Comparison of ENCODE assay signal across 11 cellular contexts in genomic region chr12:69068431-69068830, GRCh38.
DNase-seq lines count a peak whose midpoint lies in the region; ATAC-seq and TF ChIP-seq lines count a peak whose summit lies in the region.
"Had no signal": no experiment of that assay in that cellular context is flagged by ENCODE, and none has a peak within 500 bp of the region (broad histone marks: within the 10 kb centered on the region; RNA-seq: fewer than 3 reads in every experiment).

No MANE protein-coding gene starts in this region.

- no peak overlapping the region for H3K4me3 ChIP-seq in fibroblast of mammary gland (ENCODE audit: control insufficient read depth, low read depth, low read length)
- H3K4me3 ChIP-seq: Peyer's patch had no signal

- H3K9me3 Mint-ChIP-seq in activated T-cell treated with anti-CD3 and anti-CD28 coated beads, Interleukin-2, amount 50 U/mL, for 4 hours = no peaks in the 10 kb centered on the region

- peaks cover 18% of the 10 kb centered on the region for H3K4me1 Mint-ChIP-seq in activated T-cell treated with anti-CD3 and anti-CD28 coated beads, Interleukin-2, amount 50 U/mL, for 4 hours (ENCODE audit: low read depth)

- H3K36me3 Mint-ChIP-seq in activated T-cell treated with anti-CD3 and anti-CD28 coated beads, Interleukin-2, amount 50 U/mL, for 4 hours (ENCODE audit: insufficient read depth) = no peaks in the 10 kb centered on the region

- H3K27me3 Mint-ChIP-seq in activated T-cell treated with anti-CD3 and anti-CD28 coated beads, Interleukin-2, amount 50 U/mL, for 4 hours (ENCODE audit: low read depth) = peaks cover 7% of the 10 kb centered on the region

- ATAC-seq in activated T-cell treated with anti-CD3 and anti-CD28 coated beads, Interleukin-2, amount 50 U/mL, for 4 hours = peak; percentile 41 to 62
- peak; percentile 78 for ATAC-seq in stimulated activated naive CD8-positive, alpha-beta T cell treated with anti-CD3 and anti-CD28 coated beads, Interleukin-15, Interleukin-2, amounts not matched to agents 100 U/mL and 50 U/mL, for 24 hours
- ATAC-seq in HG02870 (IDR thresholded peaks at IDR 0.05; ENCODE audit: unreplicated experiment) = no peak

- DNase-seq in activated T-cell treated with anti-CD3 and anti-CD28 coated beads, Interleukin-2, amount 50 U/mL, for 4 hours = no peak
- DNase-seq in activated T-cell treated with anti-CD3 and anti-CD28 coated beads for 4 hours (no peak), OCI-M1 (lab: John Stamatoyannopoulos, UW) (peak; percentile 26), fibroblast of mammary gland (ENCODE audit: low read depth) (peak; percentile 78), retina (no peak), NCI-H446 treated with DMSO at 0.1 percent for 48 hours (lab: John Stamatoyannopoulos, UW) (no peak)
- no peak for DNase-seq in stimulated activated naive CD8-positive, alpha-beta T cell treated with anti-CD3 and anti-CD28 coated beads, Interleukin-15, Interleukin-2, amounts not matched to agents 100 U/mL and 50 U/mL, for 24 hours
- DNase-seq: hypothalamus, NCI-H1105 had no signal

- TF ChIP-seq CTCF in fibroblast of mammary gland (conservative IDR thresholded peaks at IDR 0.05; ENCODE audit: control insufficient read depth, insufficient read depth, low read depth, low read length) = no peak

- H3K4me3 Mint-ChIP-seq in activated T-cell treated with anti-CD3 and anti-CD28 coated beads, Interleukin-2, amount 50 U/mL, for 4 hours = no peak overlapping the region

Comparison
In these comparisons a context has a peak if more than half of its experiments do, and no peak if none do; other contexts are left out.
1. DNase-seq: peak in OCI-M1 (single experiment) and fibroblast of mammary gland (single experiment); none in activated T-cell treated with anti-CD3 and anti-CD28 coated beads, Interleukin-2, amount 50 U/mL, for 4 hours (single experiment), activated T-cell treated with anti-CD3 and anti-CD28 coated beads for 4 hours (single experiment), stimulated activated naive CD8-positive, alpha-beta T cell treated with anti-CD3 and anti-CD28 coated beads, Interleukin-15, Interleukin-2, amounts not matched to agents 100 U/mL and 50 U/mL, for 24 hours (single experiment), retina (single experiment) and NCI-H446 treated with DMSO at 0.1 percent for 48 hours (single experiment).